ENCODE assay signal across 7 cellular contexts in genomic region chr13:29987340-29987739, GRCh38.
"Had no signal": no experiment of that assay in that cellular context is flagged by ENCODE, and none has a peak within 500 bp of the region (broad histone marks: within the 10 kb centered on the region; RNA-seq: fewer than 3 reads in every experiment).

No MANE protein-coding gene starts in this region.

- H3K36me3 Mint-ChIP-seq: IgD-negative memory B cell had no signal

- H3K4me3 ChIP-seq: K562 had no signal

- H3K27ac ChIP-seq: HL-60 had no signal

- H3K4me3 Mint-ChIP-seq: IgD-negative memory B cell had no signal

- H3K27ac Mint-ChIP-seq: IgD-negative memory B cell had no signal

- ATAC-seq: HepG2, K562 had no signal

- DNase-seq: IMR-90, KBM-7, KG1 had no signal
